ENCODE assay signal across 9 cellular contexts in genomic region chr22:21876486-21877176, GRCh38. TPM values are rescaled to one million over a fixed set of nuclear protein-coding genes. Genes with fewer than 3 reads are reported as not detected.
DNase-seq lines count a peak whose midpoint lies in the region; ATAC-seq, FAIRE-seq and TF ChIP-seq lines count a peak whose summit lies in the region.
"Had no signal": no experiment of that assay in that cellular context is flagged by ENCODE, and none has a peak within 500 bp of the region (broad histone marks: within the 10 kb centered on the region; RNA-seq: fewer than 3 reads in every experiment).

No MANE protein-coding gene starts in this region.

- peak overlapping the region; percentile 28 for H3K4me3 Mint-ChIP-seq in activated T-helper 2 cell treated with anti-CD3 and anti-CD28 coated beads, Interferon-gamma antibody, Interleukin-2, Interleukin-4, amounts not matched to agents 10 μg/mL and 5 μg/mL and 100 μg/mL, durations not matched to agents 14 hours and 24 hours and 36 hours (ENCODE audit: low read depth)

- no peaks in the 10 kb centered on the region for H3K79me1 ChIP-seq in mesenchymal stem cell (replicated peaks; ENCODE audit: low read length, poor library complexity, severe bottlenecking)

- H4K8ac ChIP-seq in mesenchymal stem cell (ENCODE audit: low read length), result no peak overlapping the region

- H3K4me2 ChIP-seq in KMS-11, result no peak overlapping the region
- no peak overlapping the region for H3K4me2 ChIP-seq in mesenchymal stem cell (ENCODE audit: low read length, poor library complexity, severe bottlenecking)

- ATAC-seq in HG02571 (IDR thresholded peaks at IDR 0.05; ENCODE audit: unreplicated experiment) (no peak), GM19351 (IDR thresholded peaks at IDR 0.05; ENCODE audit: unreplicated experiment) (no peak)
- ATAC-seq: left lobe of liver had no signal

- DNase-seq in CD1c-positive myeloid dendritic cell (ENCODE audit: extremely low spot score), result peak; percentile 89
- peak; percentile 14 for DNase-seq in activated T-helper 2 cell treated with anti-CD3 and anti-CD28 coated beads, Interferon-gamma antibody, Interleukin-2, Interleukin-4, amounts not matched to agents 10 μg/mL and 5 μg/mL and 100 μg/mL, durations not matched to agents 14 hours and 24 hours and 36 hours (ENCODE audit: low spot score)
- DNase-seq in mesenchymal stem cell, result peak; percentile 82
- no peak for DNase-seq in kidney
- no peak for DNase-seq in NCI-H69 (lab: John Stamatoyannopoulos, UW)

- H2AFZ ChIP-seq in KMS-11 (ENCODE audit: low read depth) (0 out of 2 replicates have a peak overlapping the region, but pooled peaks have one; percentile 6), mesenchymal stem cell (ENCODE audit: low read depth, low read length) (no peak overlapping the region)

- H3K9me3 ChIP-seq in mesenchymal stem cell (ENCODE audit: control insufficient read depth, low read length) (no peaks in the 10 kb centered on the region), kidney (ENCODE audit: control insufficient read depth in 1 of 2, low read length in 2 of 2) (no peaks in the 10 kb centered on the region)

- peaks cover 6% of the 10 kb centered on the region for H3K27me3 Mint-ChIP-seq in activated T-helper 2 cell treated with anti-CD3 and anti-CD28 coated beads, Interferon-gamma antibody, Interleukin-2, Interleukin-4, amounts not matched to agents 10 μg/mL and 5 μg/mL and 100 μg/mL, durations not matched to agents 14 hours and 24 hours and 36 hours (ENCODE audit: low read depth)

- no peak overlapping the region for H2BK5ac ChIP-seq in mesenchymal stem cell (ENCODE audit: low read depth, low read length, poor library complexity, severe bottlenecking)

- H3K4ac ChIP-seq in mesenchymal stem cell (ENCODE audit: low read depth in 1 of 2, low read length in 2 of 2), result no peak overlapping the region

- no peak overlapping the region for H2BK120ac ChIP-seq in mesenchymal stem cell (ENCODE audit: low read depth, low read length)

- no peak overlapping the region for H3K23ac ChIP-seq in mesenchymal stem cell (ENCODE audit: low read length in 2 of 2)

- H4K91ac ChIP-seq in mesenchymal stem cell (ENCODE audit: low read length), result no peak overlapping the region

- no peaks in the 10 kb centered on the region for H3K27me3 ChIP-seq in KMS-11 (ENCODE audit: insufficient read depth, low read depth)
- H3K27me3 ChIP-seq in mesenchymal stem cell (ENCODE audit: control insufficient read depth in 1 of 2, insufficient read depth in 1 of 2, low read length in 2 of 2), result peaks cover 0 to under 1% of the 10 kb centered on the region in 2 experiments

- H3K4me3 ChIP-seq in KMS-11 (IDR thresholded peaks at IDR 0.05; ENCODE audit: insufficient read depth, low read depth, low read length) (no peak overlapping the region), mesenchymal stem cell (ENCODE audit: insufficient read depth in 1 of 2, low read depth in 1 of 2, low read length in 2 of 2) (no peak overlapping the region), kidney (ENCODE audit: low read length in 2 of 2) (no peak overlapping the region)

- H3K9ac ChIP-seq in KMS-11 (no peak overlapping the region), mesenchymal stem cell (ENCODE audit: low read length) (peak overlapping the region; percentile 74), kidney (ENCODE audit: low read length in 2 of 2) (no peak overlapping the region)

- intact Hi-C loops in activated T-helper 2 cell treated with anti-CD3 and anti-CD28 coated beads, Interferon-gamma antibody, Interleukin-2, Interleukin-4, amounts not matched to agents 10 μg/mL and 5 μg/mL and 100 μg/mL, durations not matched to agents 14 hours and 24 hours and 36 hours (cut with micrococcal nuclease), result loop anchor here (1.0 to 2.0 kb wide), 3 partner anchors 8 to 60 kb away; no protein-coding TSS in a partner anchor
- intact Hi-C loops in kidney (cut with DNase I), result no loop called here

- H3K36me3 ChIP-seq in KMS-11 (ENCODE audit: insufficient read depth) (no peaks in the 10 kb centered on the region), mesenchymal stem cell (ENCODE audit: control insufficient read depth in 1 of 2, insufficient read depth in 2 of 2, low read depth in 1 of 2, low read length in 2 of 2) (no peaks in the 10 kb centered on the region), kidney (ENCODE audit: control insufficient read depth in 1 of 2, insufficient read depth in 2 of 2, low read length in 2 of 2) (no peaks in the 10 kb centered on the region)

- no peaks in the 10 kb centered on the region for H4K20me1 ChIP-seq in KMS-11 (ENCODE audit: insufficient read depth)

- no peak overlapping the region for H3K18ac ChIP-seq in mesenchymal stem cell (ENCODE audit: low read depth in 1 of 2, low read length in 2 of 2)

- 81% methylated on average over 4 of the region's 4 CpGs for WGBS in mesenchymal stem cell

- H2BK15ac ChIP-seq in mesenchymal stem cell (ENCODE audit: low read depth, poor library complexity, severe bottlenecking), result no peak overlapping the region

- H3K27ac Mint-ChIP-seq in activated T-helper 2 cell treated with anti-CD3 and anti-CD28 coated beads, Interferon-gamma antibody, Interleukin-2, Interleukin-4, amounts not matched to agents 10 μg/mL and 5 μg/mL and 100 μg/mL, durations not matched to agents 14 hours and 24 hours and 36 hours, result peak overlapping the region; percentile 87

- no peaks in the 10 kb centered on the region for H3K9me3 Mint-ChIP-seq in activated T-helper 2 cell treated with anti-CD3 and anti-CD28 coated beads, Interferon-gamma antibody, Interleukin-2, Interleukin-4, amounts not matched to agents 10 μg/mL and 5 μg/mL and 100 μg/mL, durations not matched to agents 14 hours and 24 hours and 36 hours

- H3K79me2 ChIP-seq in KMS-11 (ENCODE audit: insufficient read depth, low read depth), result no peaks in the 10 kb centered on the region

- no peak for TF ChIP-seq CTCF in KMS-11 (conservative IDR thresholded peaks at IDR 0.05; ENCODE audit: low read depth, low read length)
- TF ChIP-seq CTCF in kidney (IDR thresholded peaks at IDR 0.05; ENCODE audit: borderline replicate concordance, extremely low read depth, insufficient read depth), result no peak

- H3K27ac ChIP-seq in KMS-11 (no peak overlapping the region), mesenchymal stem cell (ENCODE audit: low read length, poor library complexity, severe bottlenecking) (no peak overlapping the region), kidney (ENCODE audit: low read depth in 2 of 2, low read length in 2 of 2) (no peak overlapping the region)

- no peak overlapping the region for H2BK12ac ChIP-seq in mesenchymal stem cell (ENCODE audit: low read length in 2 of 2)

- peaks cover 7% of the 10 kb centered on the region for H3K4me1 ChIP-seq in KMS-11 (ENCODE audit: low read depth, poor library complexity, severe bottlenecking)
- H3K4me1 ChIP-seq in mesenchymal stem cell (ENCODE audit: control insufficient read depth, insufficient read depth, low read depth, low read length), result no peaks in the 10 kb centered on the region
- no peaks in the 10 kb centered on the region for H3K4me1 ChIP-seq in kidney (ENCODE audit: control insufficient read depth in 1 of 2, insufficient read depth in 1 of 2, low read depth in 1 of 2, low read length in 2 of 2)

- H3K4me1 Mint-ChIP-seq in activated T-helper 2 cell treated with anti-CD3 and anti-CD28 coated beads, Interferon-gamma antibody, Interleukin-2, Interleukin-4, amounts not matched to agents 10 μg/mL and 5 μg/mL and 100 μg/mL, durations not matched to agents 14 hours and 24 hours and 36 hours (ENCODE audit: low read depth), result peaks cover 18% of the 10 kb centered on the region

- FAIRE-seq in kidney (lab: Jason Lieb, UNC), result no peak

- no peak overlapping the region for H2AK5ac ChIP-seq in mesenchymal stem cell (ENCODE audit: low read length, severe bottlenecking)

- no peak overlapping the region for H3K14ac ChIP-seq in mesenchymal stem cell (ENCODE audit: low read length in 2 of 2)

- H3K36me3 Mint-ChIP-seq in activated T-helper 2 cell treated with anti-CD3 and anti-CD28 coated beads, Interferon-gamma antibody, Interleukin-2, Interleukin-4, amounts not matched to agents 10 μg/mL and 5 μg/mL and 100 μg/mL, durations not matched to agents 14 hours and 24 hours and 36 hours (ENCODE audit: low read depth), result no peaks in the 10 kb centered on the region

RNA-seq across cellular contexts. Expression of gene MAPK1, which starts 9.2 kb away (rescaled TPM):
- total RNA-seq in activated T-helper 2 cell treated with anti-CD3 and anti-CD28 coated beads, Interferon-gamma antibody, Interleukin-2, Interleukin-4, amounts not matched to agents 10 μg/mL and 5 μg/mL and 100 μg/mL, durations not matched to agents 14 hours and 24 hours and 36 hours, result 150 and 153 TPM in 2 replicates
- polyA plus RNA-seq in mesenchymal stem cell (2013, experiment 1 of 2), result 67.7 TPM
- polyA plus RNA-seq in mesenchymal stem cell (2013, experiment 2 of 2), result 67.1 TPM
- total RNA-seq in kidney, result 128 TPM
- polyA plus RNA-seq in kidney (ENCODE audit: insufficient read depth, low read depth, low replicate concordance), result 21.3 TPM

Comparison
In these comparisons a context has a peak if more than half of its experiments do, and no peak if none do; other contexts are left out.
1. DNase-seq: peak in CD1c-positive myeloid dendritic cell (single experiment), activated T-helper 2 cell treated with anti-CD3 and anti-CD28 coated beads, Interferon-gamma antibody, Interleukin-2, Interleukin-4, amounts not matched to agents 10 μg/mL and 5 μg/mL and 100 μg/mL, durations not matched to agents 14 hours and 24 hours and 36 hours (single experiment) and mesenchymal stem cell (single experiment); none in kidney (single experiment) and NCI-H69 (single experiment).